8 cellular contexts compared by ENCODE assay signal in the genomic region with DNA sequence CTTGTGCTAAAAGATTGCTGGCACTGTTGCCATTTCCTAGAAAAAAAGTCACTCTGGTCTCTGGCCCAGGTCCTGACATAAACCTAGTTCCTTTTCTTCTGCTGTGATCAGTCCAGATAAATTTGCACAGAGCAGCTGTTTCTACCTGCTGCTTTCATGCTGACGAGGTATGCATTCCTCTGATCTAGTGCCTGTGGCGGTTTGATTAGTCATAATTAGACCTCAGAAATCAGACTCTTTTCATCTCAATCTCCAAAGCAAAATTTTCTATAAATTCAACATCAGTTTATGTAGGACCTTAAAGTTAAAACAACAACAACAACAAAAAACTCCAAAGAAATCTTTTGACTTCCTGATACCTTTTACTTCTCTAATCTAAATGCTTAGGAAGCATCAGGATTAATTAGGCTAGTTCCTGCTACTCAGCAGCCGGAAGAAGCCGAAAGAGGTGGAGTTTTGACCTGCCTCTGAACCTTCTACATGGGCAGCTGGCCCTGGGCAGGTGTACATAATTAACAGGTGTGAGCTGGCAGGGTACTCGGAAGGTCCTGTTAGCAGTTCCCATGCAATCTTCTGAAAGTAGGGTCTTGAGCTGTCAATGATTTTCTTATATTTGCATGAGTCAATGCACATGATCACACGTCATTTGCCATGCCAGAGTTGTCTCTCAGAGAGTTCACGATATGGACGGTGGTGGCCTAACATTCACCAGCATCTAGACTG.
DNase-seq lines count a peak whose midpoint lies in the region; ATAC-seq lines count a peak whose summit lies in the region.

No MANE protein-coding gene starts in this region.

- peaks cover 19% of the 10 kb centered on the region for H3K4me1 Mint-ChIP-seq in activated T-cell treated with anti-CD3 and anti-CD28 coated beads, Interleukin-2, amount 50 U/mL, for 72 hours (ENCODE audit: low read depth)
- H3K4me1 Mint-ChIP-seq in stimulated activated naive CD8-positive, alpha-beta T cell treated with anti-CD3 and anti-CD28 coated beads, Interleukin-15, amount 100 ng/mL, for 72 hours = peaks cover 14% of the 10 kb centered on the region

- no peaks in the 10 kb centered on the region for H3K36me3 Mint-ChIP-seq in activated T-cell treated with anti-CD3 and anti-CD28 coated beads, Interleukin-2, amount 50 U/mL, for 72 hours (ENCODE audit: insufficient read depth in 2 of 2)

- H3K4me3 Mint-ChIP-seq in activated T-cell treated with anti-CD3 and anti-CD28 coated beads, Interleukin-2, amount 50 U/mL, for 72 hours = no peak overlapping the region
- no peak overlapping the region for H3K4me3 Mint-ChIP-seq in stimulated activated naive CD8-positive, alpha-beta T cell treated with anti-CD3 and anti-CD28 coated beads, Interleukin-15, amount 100 ng/mL, for 72 hours

- DNase-seq in activated T-cell treated with anti-CD3 and anti-CD28 coated beads, Interleukin-2, amount 50 U/mL, for 72 hours = peak; percentile 6 to 10
- DNase-seq in activated T-cell treated with anti-CD3 and anti-CD28 coated beads for 4 hours (no peak), RPMI8226 (peak; percentile 97), NOMO-1 treated with dmso at 0.1 percent for 144 hours (lab: John Stamatoyannopoulos, UW; ENCODE audit: unreplicated experiment) (no peak), NCI-H1048 (lab: John Stamatoyannopoulos, UW) (no peak), NCI-H1930 (lab: John Stamatoyannopoulos, UW) (no peak)
- peak in 1 of 2 donors; percentile 11 for DNase-seq in stimulated activated naive CD8-positive, alpha-beta T cell treated with anti-CD3 and anti-CD28 coated beads, Interleukin-15, amount 100 ng/mL, for 72 hours

- H3K27me3 Mint-ChIP-seq in activated T-cell treated with anti-CD3 and anti-CD28 coated beads, Interleukin-2, amount 50 U/mL, for 72 hours (ENCODE audit: low read depth) = peaks cover 21% of the 10 kb centered on the region
- H3K27me3 Mint-ChIP-seq in stimulated activated naive CD8-positive, alpha-beta T cell treated with anti-CD3 and anti-CD28 coated beads, Interleukin-15, amount 100 ng/mL, for 72 hours = peaks cover 23% of the 10 kb centered on the region

- H3K27ac Mint-ChIP-seq in activated T-cell treated with anti-CD3 and anti-CD28 coated beads, Interleukin-2, amount 50 U/mL, for 72 hours = peak overlapping the region; percentile 52
- H3K27ac Mint-ChIP-seq in stimulated activated naive CD8-positive, alpha-beta T cell treated with anti-CD3 and anti-CD28 coated beads, Interleukin-15, amount 100 ng/mL, for 72 hours = no peak overlapping the region

- H3K9me3 Mint-ChIP-seq in activated T-cell treated with anti-CD3 and anti-CD28 coated beads, Interleukin-2, amount 50 U/mL, for 72 hours = no peaks in the 10 kb centered on the region
- no peaks in the 10 kb centered on the region for H3K9me3 Mint-ChIP-seq in stimulated activated naive CD8-positive, alpha-beta T cell treated with anti-CD3 and anti-CD28 coated beads, Interleukin-15, amount 100 ng/mL, for 72 hours

- peak; percentile 75 to 78 for ATAC-seq in activated T-cell treated with anti-CD3 and anti-CD28 coated beads, Interleukin-2, amount 50 U/mL, for 72 hours (replicated peaks in 1 of 2)
- ATAC-seq in HG03108 (IDR thresholded peaks at IDR 0.05; ENCODE audit: unreplicated experiment) = peak; percentile 54
- peak; percentile 80 for ATAC-seq in stimulated activated naive CD8-positive, alpha-beta T cell treated with anti-CD3 and anti-CD28 coated beads, Interleukin-15, amount 100 ng/mL, for 72 hours

Comparison
In these comparisons a context has a peak if more than half of its experiments do, and no peak if none do; other contexts are left out.
1. DNase-seq: peak in activated T-cell treated with anti-CD3 and anti-CD28 coated beads, Interleukin-2, amount 50 U/mL, for 72 hours (2 of 2) and RPMI8226 (single experiment); none in activated T-cell treated with anti-CD3 and anti-CD28 coated beads for 4 hours (single experiment), NOMO-1 treated with dmso at 0.1 percent for 144 hours (single experiment), NCI-H1048 (single experiment) and NCI-H1930 (0 of 2).
2. Peak in every context shown above with its lines, with median percentiles within 50 percentile points of each other: ATAC-seq.